8 cellular contexts compared by ENCODE assay signal in the genomic region with DNA sequence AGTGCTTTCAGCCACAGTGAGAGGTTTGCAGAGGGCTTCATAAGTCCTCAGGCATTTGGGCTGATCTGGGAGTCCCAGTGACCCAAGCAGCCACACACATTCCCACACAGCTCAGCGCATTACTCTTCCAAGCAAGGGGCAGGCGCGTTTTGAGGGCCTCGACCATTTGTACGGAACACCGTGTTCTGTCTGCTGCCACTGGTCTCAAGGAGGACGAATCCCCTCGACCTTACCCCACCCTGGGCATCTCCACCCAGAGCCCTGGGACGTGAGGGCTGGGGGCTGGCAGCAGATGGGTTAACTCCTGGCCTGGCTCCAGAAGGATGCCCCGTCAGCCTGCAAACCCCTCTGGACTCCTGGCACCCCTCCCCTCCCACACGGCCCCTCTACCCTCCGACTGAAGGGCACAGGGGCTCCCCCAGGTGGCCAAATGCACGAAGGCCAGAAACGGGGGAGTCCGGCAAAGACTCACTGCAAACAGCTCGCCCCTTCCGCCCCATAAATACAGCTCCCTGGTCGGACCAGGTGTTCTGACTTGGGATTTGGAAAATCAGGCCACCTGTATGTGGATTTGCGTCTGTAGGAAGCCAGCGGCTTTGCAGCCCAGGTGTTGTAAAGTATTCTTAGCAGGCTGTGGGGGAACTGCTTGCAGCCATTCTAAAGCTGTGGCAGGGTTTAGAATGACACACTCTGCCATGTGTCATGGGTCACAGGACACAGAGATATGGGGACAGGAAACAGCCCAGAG. TPM values are rescaled to one million over a fixed set of nuclear protein-coding genes. Genes with fewer than 3 reads are reported as not detected.
DNase-seq lines count a peak whose midpoint lies in the region; ATAC-seq and TF ChIP-seq lines count a peak whose summit lies in the region.

No MANE protein-coding gene starts in this region.

- peak overlapping the region; percentile 97 for H2AK9ac ChIP-seq in IMR-90 (replicated peaks; ENCODE audit: low read depth, low read length, poor library complexity)

- H3K27me3 ChIP-seq in CD4-positive, alpha-beta memory T cell (ENCODE audit: insufficient read depth, low read length), result no peaks in the 10 kb centered on the region
- no peaks in the 10 kb centered on the region for H3K27me3 ChIP-seq in IMR-90 (ENCODE audit: control insufficient read depth, insufficient read depth, low read length)
- no peaks in the 10 kb centered on the region for H3K27me3 ChIP-seq in adrenal gland

- H4K5ac ChIP-seq in IMR-90 (ENCODE audit: low read depth, low read length), result peak overlapping the region; percentile 32

- peaks cover 0 to 2% (median 0%) of the 10 kb centered on the region in 8 donors for H3K9me3 Mint-ChIP-seq in CD4-positive, alpha-beta memory T cell

- peak overlapping the region; percentile 94 for H3K23ac ChIP-seq in IMR-90 (ENCODE audit: low read depth, low read length)

- no peak overlapping the region for H3K9ac ChIP-seq in IMR-90 (ENCODE audit: low read depth, low read length)

- TF ChIP-seq CTCF in IMR-90 (conservative IDR thresholded peaks at IDR 0.05; ENCODE audit: low read depth, low read length) (peak; percentile 70), adrenal gland (IDR thresholded peaks at IDR 0.05) (peak; percentile 76 to 93 (median 84))

- H4K8ac ChIP-seq in IMR-90 (ENCODE audit: low read depth in 2 of 2, low read length in 2 of 2), result peak overlapping the region; percentile 92 to 99; a peak in 3 of 4 replicates

- no peaks in the 10 kb centered on the region for H3K36me3 ChIP-seq in CD4-positive, alpha-beta memory T cell (ENCODE audit: insufficient read depth, low read length)
- H3K36me3 ChIP-seq in IMR-90 (ENCODE audit: control insufficient read depth, insufficient read depth, low read length), result no peaks in the 10 kb centered on the region
- no peaks in the 10 kb centered on the region for H3K36me3 ChIP-seq in adrenal gland (replicated peaks in 1 of 2)

- peak overlapping the region; percentile 95 for H2AK5ac ChIP-seq in IMR-90 (ENCODE audit: low read depth, low read length)

- dilution Hi-C loops in IMR-90 (cut with HindIII; ENCODE audit: low sequenced_read_pairs, unreplicated experiment), result no loop called here

- peak overlapping the region; percentile 38; the same call in 1 of the 2 replicates for H3K14ac ChIP-seq in IMR-90 (replicated peaks; ENCODE audit: low read depth, low read length)

- ATAC-seq in GM19351 (IDR thresholded peaks at IDR 0.05; ENCODE audit: unreplicated experiment) (peak; percentile 37), IMR-90 (ENCODE audit: low read depth) (peak; percentile 75), left ventricle myocardium superior (peak; percentile 63), GM21717 (IDR thresholded peaks at IDR 0.05; ENCODE audit: unreplicated experiment) (no peak)

- in situ Hi-C loops in IMR-90 (cut with MboI; ENCODE audit: low sequenced_read_pairs), result loop anchor here (5.0 kb wide), 2 partner anchors 38 to 62 kb away; no protein-coding TSS in a partner anchor

- H3K9me3 ChIP-seq in CD4-positive, alpha-beta memory T cell (ENCODE audit: control insufficient read depth in 1 of 2, low read length in 2 of 2), result no peaks in the 10 kb centered on the region
- H3K9me3 ChIP-seq in IMR-90 (ENCODE audit: control insufficient read depth, insufficient read depth, low read length) (no peaks in the 10 kb centered on the region), adrenal gland (replicated peaks in 1 of 3) (no peaks in the 10 kb centered on the region)

- peak overlapping the region; percentile 68 for H2BK120ac ChIP-seq in IMR-90 (ENCODE audit: low read depth, low read length)

- DNase-seq in CD4-positive, alpha-beta memory T cell, result peak in 4 of 5 donors; percentile 33 to 52 (median 38)
- peak; percentile 43 for DNase-seq in IMR-90
- DNase-seq in SKM-1 (lab: John Stamatoyannopoulos, UW; ENCODE audit: unreplicated experiment), result peak; percentile 47
- peak; percentile 69 to 81 (median 72) for DNase-seq in adrenal gland
- DNase-seq in left ventricle myocardium superior, result peak; percentile 82
- peak; percentile 89 for DNase-seq in retina

- H3K56ac ChIP-seq in IMR-90 (ENCODE audit: extremely low read depth, insufficient read depth, low read length), result no peak overlapping the region

- H3K4me3 ChIP-seq in CD4-positive, alpha-beta memory T cell (ENCODE audit: low read length in 2 of 2), result no peak overlapping the region
- H3K4me3 ChIP-seq in IMR-90 (ENCODE audit: insufficient read depth, low read depth, low read length) (no peak overlapping the region), adrenal gland (no peak overlapping the region)

- H2BK20ac ChIP-seq in IMR-90 (ENCODE audit: low read depth, low read length), result peak overlapping the region; percentile 62

- peaks cover 10% of the 10 kb centered on the region for H3K4me1 ChIP-seq in CD4-positive, alpha-beta memory T cell (ENCODE audit: insufficient read depth, low read length)
- H3K4me1 ChIP-seq in IMR-90 (ENCODE audit: control insufficient read depth, insufficient read depth, low read length) (peaks cover 18% of the 10 kb centered on the region), adrenal gland (replicated peaks in 1 of 2) (peaks cover 0 to 16% of the 10 kb centered on the region in 2 donors)

- BruUV-seq in IMR-90 (replicated peaks; lab: Mats Ljungman, UMichigan), result no TSS peak

- no peaks in the 10 kb centered on the region; a peak in 1 of 4 replicates for H3K79me1 ChIP-seq in IMR-90 (ENCODE audit: low read depth in 1 of 2, low read length in 2 of 2)

- no peak overlapping the region for H3K27ac ChIP-seq in CD4-positive, alpha-beta memory T cell (ENCODE audit: low read depth, low read length)
- H3K27ac ChIP-seq in IMR-90 (ENCODE audit: insufficient read depth, low read length) (no peak overlapping the region), adrenal gland (peak overlapping the region in 4 of 5 donors; percentile 7 to 83 (median 59))

- peaks cover 2 to 10% (median 4%) of the 10 kb centered on the region in 4 donors for H3K4me1 Mint-ChIP-seq in CD4-positive, alpha-beta memory T cell

- peak overlapping the region; percentile 98; the same call in 2 of the 3 replicates for H2BK15ac ChIP-seq in IMR-90 (ENCODE audit: low read depth, low read length)

- no peaks in the 10 kb centered on the region for H3K36me3 Mint-ChIP-seq in CD4-positive, alpha-beta memory T cell

- peaks cover 3% of the 10 kb centered on the region; the same call in 1 of the 2 replicates for H3K9me1 ChIP-seq in IMR-90 (ENCODE audit: insufficient read depth, low read length)

- H2AFZ ChIP-seq in IMR-90 (replicated peaks; ENCODE audit: low read length, poor library complexity), result peak overlapping the region; percentile 93

- H2BK5ac ChIP-seq in IMR-90 (ENCODE audit: low read depth, low read length, poor library complexity, severe bottlenecking), result peak overlapping the region; percentile 16

- 53% methylated on average over 7 of the region's 20 CpGs; no CpG with 5 or more reads in 1 of the 2 experiments for WGBS in IMR-90 (ENCODE audit: extremely low coverage in 2 of 2, insufficient read length in 1 of 2), 2 experiments
- 21 to 50% (median 27%) methylated on average over 4 to 20 of the region's 20 CpGs for WGBS in adrenal gland, 4 donors

- peak overlapping the region; percentile 90 for H3K4ac ChIP-seq in IMR-90 (ENCODE audit: low read depth, low read length)

- H3K27ac Mint-ChIP-seq in CD4-positive, alpha-beta memory T cell, result peak overlapping the region in 1 of 7 donors; percentile 37

- H3K4me2 ChIP-seq in IMR-90 (ENCODE audit: low read depth, low read length), result no peak overlapping the region

- TF ChIP-seq POLR2A in IMR-90 (IDR thresholded peaks at IDR 0.05; ENCODE audit: low read depth, low read length) (no peak), adrenal gland (IDR thresholded peaks at IDR 0.05) (peak in 1 of 2 donors; percentile 14)

- H4K20me1 ChIP-seq in IMR-90 (ENCODE audit: insufficient read depth, low read length), result no peaks in the 10 kb centered on the region

- POLR2A ChIA-PET in CD4-positive, alpha-beta memory T cell (lab: Charles Lee; ENCODE audit: partially characterized antibody), result interaction anchor here (0.6 to 7.9 kb wide), 7 partner anchors 13 to 70 kb away, joined by 3 to 136 read pairs (median 10); a partner anchor contains a TSS
- POLR2A ChIA-PET in IMR-90 (lab: Charles Lee; ENCODE audit: unreplicated experiment), result interaction anchor here (1.0 kb wide), 1 partner anchor 63 kb away, joined by 3 read pairs; no protein-coding TSS in a partner anchor

- intact Hi-C loops in CD4-positive, alpha-beta memory T cell (cut with micrococcal nuclease), result loop anchor here (2.0 kb wide), 1 partner anchor 26 kb away; no protein-coding TSS in a partner anchor
- intact Hi-C loops in IMR-90 (cut with micrococcal nuclease), result loop anchor here (1.0 to 10.0 kb wide), 3 partner anchors 26 to 110 kb away; a partner anchor contains a TSS
- intact Hi-C loops in adrenal gland (cut with DNase I), result no loop called here
- intact Hi-C loops in left ventricle myocardium superior (cut with micrococcal nuclease), result loop anchor here (5.0 kb wide), 1 partner anchor 43 kb away; no protein-coding TSS in a partner anchor

- CTCF ChIA-PET in CD4-positive, alpha-beta memory T cell (lab: Charles Lee; ENCODE audit: partially characterized antibody), result interaction anchor here (0.7 to 21.7 kb wide), 24 partner anchors 9 to 210 kb away, joined by 3 to 742 read pairs (median 8); a partner anchor contains a TSS
- CTCF ChIA-PET in IMR-90 (lab: Yijun Ruan, JAX), result interaction anchor here (0.6 to 4.4 kb wide), 17 partner anchors 7 to 148 kb away, joined by 3 to 57 read pairs (median 3); no protein-coding TSS in a partner anchor

- H4K91ac ChIP-seq in IMR-90 (ENCODE audit: insufficient read depth, low read depth, low read length), result peak overlapping the region; percentile 62

- no peak overlapping the region for H3K18ac ChIP-seq in IMR-90 (ENCODE audit: low read depth, low read length)

- peaks cover 1 to 2% of the 10 kb centered on the region in 2 donors for H3K27me3 Mint-ChIP-seq in CD4-positive, alpha-beta memory T cell

- H3K4me3 Mint-ChIP-seq in CD4-positive, alpha-beta memory T cell, result no peak overlapping the region

- TF ChIP-seq RAD21 in IMR-90 (IDR thresholded peaks at IDR 0.05; ENCODE audit: low read length), result peak; percentile 66

TF ChIP-seq in IMR-90, 13 proteins besides CTCF, POLR2A, EP300 and RAD21 (continues in another document):
- 0 out of 2 replicates have a peak, but pooled peaks have one; percentile 3 for TF ChIP-seq FOS (IDR thresholded peaks at IDR 0.05; ENCODE audit: low read depth, low read length)

RNA-seq across cellular contexts. Expression of a gene that starts 33.6 kb away (rescaled TPM):
- total RNA-seq in CD4-positive, alpha-beta memory T cell, result 1,000 to 10,000 TPM in 1 of 2 experiments, 100 to 1,000 TPM in 1; 974 to 1,069 TPM
- polyA plus RNA-seq in CD4-positive, alpha-beta memory T cell, result 1,000 to 10,000 TPM; 1,347 to 1,836 TPM
- 380 and 776 TPM in 2 replicates for total RNA-seq in IMR-90 (2012; rRNA removed)
- 647 and 742 TPM in 2 replicates for polyA plus RNA-seq in IMR-90 (2012; rRNA removed)
- polyA plus RNA-seq in IMR-90 (2012; cell fraction: cytosol; rRNA removed), result 585 and 1,669 TPM in 2 replicates
- polyA plus RNA-seq in IMR-90 (2012; cell fraction: nucleus; rRNA removed; ENCODE audit: low replicate concordance), result 208 and 388 TPM in 2 replicates
- total RNA-seq in adrenal gland, result 100 to 1,000 TPM; 346 to 719 (median 451) TPM
- 1,000 to 10,000 TPM; 1,074 to 1,198 (median 1,079) TPM for polyA plus RNA-seq in adrenal gland
- total RNA-seq in left ventricle myocardium superior, result 207 TPM

Comparison
In these comparisons a context has a peak if more than half of its experiments do, and no peak if none do; other contexts are left out.
1. DNase-seq: peak in every context shown above with its lines; median percentile 89 in retina; 82 in left ventricle myocardium superior; 72 in adrenal gland; 47 in SKM-1; 43 in IMR-90; 38 in CD4-positive, alpha-beta memory T cell.
2. H3K27ac ChIP-seq: peak in adrenal gland (4 of 5); none in CD4-positive, alpha-beta memory T cell (single experiment) and IMR-90 (single experiment).
3. intact Hi-C loops: an anchor here in CD4-positive, alpha-beta memory T cell (2.0 kb wide), IMR-90 (1.0 to 10.0 kb wide) and left ventricle myocardium superior (5.0 kb wide); none called in adrenal gland.